In the genomic region with DNA sequence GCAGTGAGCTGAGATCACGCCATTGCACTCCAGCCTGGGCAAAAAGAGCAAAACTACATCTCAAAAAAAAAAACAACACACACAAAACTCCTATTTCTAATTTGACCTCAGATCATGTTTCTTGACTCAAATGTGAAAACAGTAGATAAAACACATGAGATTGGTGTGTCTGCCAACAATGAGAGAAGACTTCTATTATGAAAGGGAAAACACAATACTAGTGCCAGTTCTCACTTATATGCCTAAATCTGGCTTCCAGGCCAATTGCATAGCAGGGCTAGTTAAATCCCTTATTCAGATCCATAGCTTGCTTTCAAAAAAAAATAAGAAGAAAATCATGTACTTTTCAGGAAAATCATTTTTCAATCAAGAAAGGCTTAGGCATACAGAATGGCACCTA, we compare ENCODE assay signal across 18 cellular contexts.
"Had no signal": no experiment of that assay in that cellular context is flagged by ENCODE, and none has a peak within 500 bp of the region (broad histone marks: within the 10 kb centered on the region; RNA-seq: fewer than 3 reads in every experiment).

No MANE protein-coding gene starts in this region.

- H3K27ac ChIP-seq: heart right ventricle, right atrium auricular region, sigmoid colon, skin epidermis, thoracic aorta, transverse colon had no signal

- H3K9me3 ChIP-seq: mucosa of descending colon, right atrium auricular region, sigmoid colon, thoracic aorta, transverse colon had no signal

- H3K4me1 Mint-ChIP-seq: neural crest cell; stimulated activated naive B cell treated with anti-CD40 and anti-IgM and Interleukin-4, amounts not matched to agents 10 μg/mL and 1 μg/mL and 100 μg/mL, for 72 hours had no signal

- H3K27me3 Mint-ChIP-seq: stimulated activated naive B cell treated with anti-CD40 and anti-IgM and Interleukin-4, amounts not matched to agents 10 μg/mL and 1 μg/mL and 100 μg/mL, for 72 hours; stimulated activated naive CD8-positive, alpha-beta T cell treated with anti-CD3 and anti-CD28 coated beads, Interleukin-15, amount 100 ng/mL, for 72 hours had no signal

- DNase-seq: cortex of kidney; effector memory CD4-positive, alpha-beta T cell; foreskin melanocyte; heart right ventricle; hypothalamus; kidney glomerular epithelial cell; mucosa of descending colon; natural killer cell; sigmoid colon; stimulated activated CD4-positive, alpha-beta T cell treated with anti-CD3 and anti-CD28 coated beads, Interleukin-2, amount 100 ng/mL, for 24 hours; stimulated activated CD4-positive, alpha-beta T cell treated with anti-CD3 and anti-CD28 coated beads, Interleukin-4, amount 100 ng/mL, for 4 hours; stimulated activated naive B cell treated with anti-CD40 and anti-IgM and Interleukin-4, amounts not matched to agents 10 μg/mL and 1 μg/mL and 100 μg/mL, for 72 hours; stimulated activated naive CD8-positive, alpha-beta T cell treated with anti-CD3 and anti-CD28 coated beads, Interleukin-15, amount 100 ng/mL, for 72 hours; transverse colon had no signal

- H3K27me3 ChIP-seq: heart right ventricle, right atrium auricular region, sigmoid colon, transverse colon had no signal

- H3K9me3 Mint-ChIP-seq: natural killer cell; neural crest cell; stimulated activated naive B cell treated with anti-CD40 and anti-IgM and Interleukin-4, amounts not matched to agents 10 μg/mL and 1 μg/mL and 100 μg/mL, for 72 hours; stimulated activated naive CD8-positive, alpha-beta T cell treated with anti-CD3 and anti-CD28 coated beads, Interleukin-15, amount 100 ng/mL, for 72 hours had no signal

- H3K4me3 Mint-ChIP-seq: natural killer cell; neural crest cell; stimulated activated naive B cell treated with anti-CD40 and anti-IgM and Interleukin-4, amounts not matched to agents 10 μg/mL and 1 μg/mL and 100 μg/mL, for 72 hours; stimulated activated naive CD8-positive, alpha-beta T cell treated with anti-CD3 and anti-CD28 coated beads, Interleukin-15, amount 100 ng/mL, for 72 hours had no signal

- H3K4me3 ChIP-seq: heart right ventricle, mucosa of descending colon, right atrium auricular region, sigmoid colon, skin epidermis, thoracic aorta, transverse colon had no signal

- H3K27ac Mint-ChIP-seq: stimulated activated naive B cell treated with anti-CD40 and anti-IgM and Interleukin-4, amounts not matched to agents 10 μg/mL and 1 μg/mL and 100 μg/mL, for 72 hours had no signal
